9 cellular contexts compared by ENCODE assay signal in the genomic region with DNA sequence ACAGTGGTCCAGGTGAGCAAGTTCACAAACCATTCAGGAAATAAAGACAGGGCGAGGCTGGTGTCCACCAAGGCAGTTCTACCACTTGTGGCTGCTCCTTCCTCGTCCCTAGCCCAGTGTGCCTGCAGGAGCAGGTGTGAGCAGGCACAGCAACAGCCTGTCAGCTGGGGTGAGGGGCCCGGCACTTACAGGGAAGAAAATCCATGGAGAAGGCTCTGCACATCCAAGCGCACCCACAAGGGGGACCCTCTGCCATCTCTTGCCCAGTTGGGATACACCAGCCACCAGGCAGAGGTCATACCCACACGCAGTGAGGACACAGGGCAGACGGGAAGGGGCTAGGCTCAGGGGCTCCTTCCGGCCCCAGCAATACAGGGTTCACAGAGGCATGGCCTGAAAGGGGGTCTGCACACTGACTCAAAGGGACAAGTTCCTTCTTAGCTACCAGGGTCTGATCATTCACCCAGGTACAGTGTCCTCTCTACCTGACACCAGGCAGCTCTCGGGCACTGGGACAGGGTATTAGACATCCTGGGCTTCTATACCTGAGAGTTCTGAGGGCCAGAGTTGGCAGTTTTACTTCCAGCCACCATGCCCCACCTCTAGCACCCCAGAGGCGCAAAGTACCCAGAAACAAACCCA. TPM values are rescaled to one million over a fixed set of nuclear protein-coding genes. Genes with fewer than 3 reads are reported as not detected.
A peak's percentile ranks its signal among the peaks of the same experiment; 100 is the strongest.
DNase-seq lines count a peak whose midpoint lies in the region; ATAC-seq, FAIRE-seq and TF ChIP-seq lines count a peak whose summit lies in the region.
"Had no signal": no experiment of that assay in that cellular context is flagged by ENCODE, and none has a peak within 500 bp of the region (broad histone marks: within the 10 kb centered on the region; RNA-seq: fewer than 3 reads in every experiment).

No MANE protein-coding gene starts in this region.

- CTCF ChIA-PET in AG04450 (lab: Charles Lee): interaction anchor here (1.0 to 1.1 kb wide), 2 partner anchors 11 to 37 kb away, joined by 3 read pairs; no protein-coding TSS in a partner anchor

- H3K4me1 ChIP-seq in tibial nerve: peaks cover 0 to 67% (median 27%) of the 10 kb centered on the region in 4 donors

- H3K27me3 ChIP-seq in AG04450 (ENCODE audit: control insufficient read depth, insufficient read depth, low read length) (no peaks in the 10 kb centered on the region), bronchial epithelial cell (ENCODE audit: control insufficient read depth, insufficient read depth, low read length) (no peaks in the 10 kb centered on the region), tibial nerve (no peaks in the 10 kb centered on the region)

- ATAC-seq in GM21717 (IDR thresholded peaks at IDR 0.05; ENCODE audit: unreplicated experiment): no peak

- no peak for TF ChIP-seq POLR2A in tibial nerve (IDR thresholded peaks at IDR 0.05)

- H3K27ac ChIP-seq in AG04450 (ENCODE audit: low read depth, low read length) (no peak overlapping the region), tibial nerve (peak overlapping the region in 1 of 4 donors; percentile 31)

- WGBS in tibial nerve, 2 donors: 59 to 74% methylated on average over 8 to 9 of the region's 9 CpGs

- DNase-seq in AG04450 (ENCODE audit: low read depth, low spot score) (no peak), GM10266 (ENCODE audit: extremely low spot score) (no peak), NCI-H526 (lab: John Stamatoyannopoulos, UW) (peak; percentile 33 to 72), bronchial epithelial cell (ENCODE audit: low read depth) (peak; percentile 51), kidney tubule cell (ENCODE audit: low spot score) (peak; percentile 67), tibial nerve (ENCODE audit: low spot score in 2 of 2) (peak in 1 of 2 donors; percentile 31), NK-92 (lab: John Stamatoyannopoulos, UW; ENCODE audit: unreplicated experiment) (no peak)

- no peak overlapping the region for H3K4me3 ChIP-seq in AG04450 (ENCODE audit: low read depth, low read length)
- no peak overlapping the region for H3K4me3 ChIP-seq in bronchial epithelial cell (ENCODE audit: low read depth, low read length)
- H3K4me3 ChIP-seq in tibial nerve: no peak overlapping the region

- no peak for TF ChIP-seq EP300 in tibial nerve (IDR thresholded peaks at IDR 0.05)

- H3K36me3 ChIP-seq in bronchial epithelial cell (ENCODE audit: control insufficient read depth, insufficient read depth, low read length) (peaks cover 40% of the 10 kb centered on the region), tibial nerve (peaks cover 0 to 74% (median 34%) of the 10 kb centered on the region in 3 donors)

- no peaks in the 10 kb centered on the region; the same call in 1 of the 2 replicates for H3K9me3 ChIP-seq in AG04450 (ENCODE audit: control insufficient read depth, insufficient read depth, low read length)
- H3K9me3 ChIP-seq in tibial nerve: no peaks in the 10 kb centered on the region

- POLR2A ChIA-PET in AG04450 (lab: Yijun Ruan, JAX): interaction anchor here (1.1 kb wide), 1 partner anchor 41 kb away, joined by 9 read pairs; no protein-coding TSS in a partner anchor

- peak; percentile 62 for FAIRE-seq in bronchial epithelial cell (lab: Jason Lieb, UNC)

- TF ChIP-seq CTCF in AG04450 (IDR thresholded peaks at IDR 0.05; ENCODE audit: low read depth, low read length) (peak; percentile 61), GM10266 (IDR thresholded peaks at IDR 0.05; ENCODE audit: control insufficient read depth, insufficient read depth, low read depth, missing control alignments) (peak; percentile 8), bronchial epithelial cell (IDR thresholded peaks at IDR 0.05; ENCODE audit: insufficient read depth, low read length, severe bottlenecking) (peak; percentile 72), tibial nerve (IDR thresholded peaks at IDR 0.05) (peak; percentile 22 to 41 (median 30))

RNA-seq across cellular contexts. Expression of a gene that starts 27.0 kb away (rescaled TPM):
- polyA plus RNA-seq in AG04450 (2011; rRNA removed): 12.2 and 14.9 TPM in 2 replicates
- polyA minus RNA-seq in AG04450 (2011; rRNA and poly(A)+ RNA removed): 7.9 and 9.4 TPM in 2 replicates
- total RNA-seq in bronchial epithelial cell: 7.4 and 9.5 TPM in 2 replicates
- 10 to 100 TPM; 16.2 to 40.2 (median 24.0) TPM for total RNA-seq in tibial nerve

RNA-seq across cellular contexts. Expression of a gene that starts 35.4 kb away (rescaled TPM):
- polyA plus RNA-seq in AG04450 (2011; rRNA removed): 49.2 and 62.1 TPM in 2 replicates
- polyA minus RNA-seq in AG04450 (2011; rRNA and poly(A)+ RNA removed): 37.6 and 44.4 TPM in 2 replicates
- total RNA-seq in bronchial epithelial cell (66.1 and 92.7 TPM in 2 replicates), tibial nerve (10 to 100 TPM; 55.7 to 75.6 (median 63.1) TPM)

RNA-seq across cellular contexts. Expression of a gene that starts 37.1 kb away (rescaled TPM):
- 26.3 and 38.5 TPM in 2 replicates for polyA plus RNA-seq in AG04450 (2011; rRNA removed)
- polyA minus RNA-seq in AG04450 (2011; rRNA and poly(A)+ RNA removed): 27.8 and 44.3 TPM in 2 replicates
- 62.7 and 69.4 TPM in 2 replicates for total RNA-seq in bronchial epithelial cell
- total RNA-seq in tibial nerve: 10 to 100 TPM; 55.5 to 61.8 (median 57.7) TPM

RNA-seq across cellular contexts. Expression of a gene that starts 44.6 kb away (rescaled TPM):
- not detected in 2 replicates for polyA plus RNA-seq in AG04450 (2011; rRNA removed)
- polyA minus RNA-seq in AG04450 (2011; rRNA and poly(A)+ RNA removed): not detected in 2 replicates
- total RNA-seq in bronchial epithelial cell (not detected in 2 replicates), tibial nerve (under 1 TPM in 2 of 4 donors, not detected in 2; 0.20 to 0.21 TPM)
- total RNA-seq: glomerular endothelial cell had no signal

Comparison
In these comparisons a context has a peak if more than half of its experiments do, and no peak if none do; other contexts are left out.
1. DNase-seq: peak in NCI-H526 (2 of 2), bronchial epithelial cell (single experiment) and kidney tubule cell (single experiment); none in AG04450 (single experiment), GM10266 (single experiment) and NK-92 (single experiment).
2. CTCF ChIP-seq: peak in every context shown above with its lines; median percentile 72 in bronchial epithelial cell; 61 in AG04450; 30 in tibial nerve; 8 in GM10266.